Comparison of ENCODE assay signal across 1 cellular context in the genomic region with DNA sequence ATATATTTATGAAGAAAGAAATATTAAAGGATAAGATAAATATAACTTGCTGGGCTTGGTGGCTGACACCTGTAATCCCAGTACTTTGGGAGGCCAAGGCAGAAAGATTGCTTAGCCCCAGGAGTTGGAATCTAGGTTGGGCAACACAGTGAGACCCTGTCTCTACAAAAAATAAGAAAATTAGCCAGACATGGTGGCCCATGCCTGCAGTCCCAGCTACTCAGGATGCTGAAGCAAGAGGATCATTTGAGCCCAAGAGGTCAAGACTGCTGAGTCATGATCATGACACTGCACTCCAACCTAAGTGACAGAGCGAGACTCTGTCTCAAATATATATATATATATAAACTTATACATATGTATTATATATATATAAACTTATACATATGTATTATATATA.
A peak's percentile ranks its signal among the peaks of the same experiment; 100 is the strongest.
TF ChIP-seq lines count a peak whose summit lies in the region.

No MANE protein-coding gene starts in this region.

TF ChIP-seq in H1, 55 proteins besides CTCF, POLR2A, EP300 and RAD21:
- TF ChIP-seq EZH2 (IDR thresholded peaks at IDR 0.05; ENCODE audit: low read depth, low read length, severe bottlenecking) (no peak), BACH1 (IDR thresholded peaks at IDR 0.05; ENCODE audit: low read length) (peak; percentile 93), BRCA1 (IDR thresholded peaks at IDR 0.05; ENCODE audit: low read depth, low read length) (no peak), JUN (IDR thresholded peaks at IDR 0.05; ENCODE audit: low read depth, low read length) (no peak), MAFK (IDR thresholded peaks at IDR 0.05; ENCODE audit: low read depth, low read length) (peak; percentile 72)
TF ChIP-seq in H1: peak in this region for 2.
